ENCODE assay signal across 11 cellular contexts in the genomic region with DNA sequence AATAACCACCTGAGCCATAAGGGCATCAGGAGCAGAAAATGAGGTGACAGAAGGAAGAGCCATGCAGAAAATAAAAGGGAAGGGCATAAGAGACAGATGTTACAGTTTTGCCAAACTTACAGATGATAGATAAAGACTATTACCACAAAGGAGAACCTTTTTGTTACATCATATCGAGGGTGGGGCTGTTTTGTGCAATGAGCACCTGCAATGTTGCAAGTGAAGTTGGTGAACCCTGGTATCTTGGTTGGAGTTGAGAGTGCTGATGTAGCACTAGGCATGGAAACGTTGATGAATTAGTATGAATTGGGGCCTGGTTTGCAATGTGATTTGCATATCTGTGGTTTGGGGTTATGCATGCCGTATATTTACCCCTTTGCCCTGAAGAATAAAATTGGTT.
DNase-seq lines count a peak whose midpoint lies in the region; ATAC-seq lines count a peak whose summit lies in the region.
"Had no signal": no experiment of that assay in that cellular context is flagged by ENCODE, and none has a peak within 500 bp of the region (broad histone marks: within the 10 kb centered on the region; RNA-seq: fewer than 3 reads in every experiment).

No MANE protein-coding gene starts in this region.

- peaks cover 5% of the 10 kb centered on the region for H3K27me3 Mint-ChIP-seq in activated T-cell treated with anti-CD3 and anti-CD28 coated beads, Interleukin-2, amount 50 U/mL, for 72 hours (ENCODE audit: low read depth)
- peaks cover 0 to 4% of the 10 kb centered on the region in 2 donors for H3K27me3 Mint-ChIP-seq in stimulated activated naive B cell treated with anti-CD40 and anti-IgM and Interleukin-4, amounts not matched to agents 10 μg/mL and 1 μg/mL and 100 μg/mL, for 72 hours

- H3K9me3 Mint-ChIP-seq in activated T-cell treated with anti-CD3 and anti-CD28 coated beads, Interleukin-2, amount 50 U/mL, for 72 hours: no peaks in the 10 kb centered on the region
- no peaks in the 10 kb centered on the region for H3K9me3 Mint-ChIP-seq in stimulated activated naive B cell treated with anti-CD40 and anti-IgM and Interleukin-4, amounts not matched to agents 10 μg/mL and 1 μg/mL and 100 μg/mL, for 72 hours

- no peaks in the 10 kb centered on the region for H3K36me3 Mint-ChIP-seq in activated T-cell treated with anti-CD3 and anti-CD28 coated beads, Interleukin-2, amount 50 U/mL, for 72 hours (ENCODE audit: insufficient read depth in 2 of 2)
- H3K36me3 Mint-ChIP-seq in stimulated activated naive B cell treated with anti-CD40 and anti-IgM and Interleukin-4, amounts not matched to agents 10 μg/mL and 1 μg/mL and 100 μg/mL, for 72 hours: no peaks in the 10 kb centered on the region

- H3K4me1 Mint-ChIP-seq in activated T-cell treated with anti-CD3 and anti-CD28 coated beads, Interleukin-2, amount 50 U/mL, for 72 hours (ENCODE audit: low read depth): peaks cover 61% of the 10 kb centered on the region
- H3K4me1 Mint-ChIP-seq in stimulated activated naive B cell treated with anti-CD40 and anti-IgM and Interleukin-4, amounts not matched to agents 10 μg/mL and 1 μg/mL and 100 μg/mL, for 72 hours: peaks cover 18 to 38% of the 10 kb centered on the region in 2 donors

- DNase-seq in activated effector memory CD4-positive, alpha-beta T cell treated with anti-CD3 and anti-CD28 coated beads, Interleukin-2, amount 50 U/mL, for 16 hours: peak; percentile 65
- no peak for DNase-seq in activated effector memory CD4-positive, alpha-beta T cell treated with Interleukin-2 at 50 U/mL for 16 hours
- DNase-seq in NOMO-1 (lab: John Stamatoyannopoulos, UW; ENCODE audit: unreplicated experiment in 2 of 2) (peak; percentile 75 to 86), iPS-NIHi11 (ENCODE audit: low spot score) (no peak), AG20443 (ENCODE audit: low spot score) (no peak)
- peak in 1 of 2 donors; percentile 44 for DNase-seq in activated T-cell treated with anti-CD3 and anti-CD28 coated beads, Interleukin-2, amount 50 U/mL, for 72 hours
- DNase-seq in stimulated activated naive B cell treated with anti-CD40 and anti-IgM and Interleukin-4, amounts not matched to agents 10 μg/mL and 1 μg/mL and 100 μg/mL, for 72 hours: no peak
- DNase-seq: NCI-H446, SJCRH30, substantia nigra had no signal

- H3K27ac Mint-ChIP-seq in activated T-cell treated with anti-CD3 and anti-CD28 coated beads, Interleukin-2, amount 50 U/mL, for 72 hours: peak overlapping the region; percentile 62
- H3K27ac Mint-ChIP-seq in stimulated activated naive B cell treated with anti-CD40 and anti-IgM and Interleukin-4, amounts not matched to agents 10 μg/mL and 1 μg/mL and 100 μg/mL, for 72 hours: no peak overlapping the region

- H3K4me3 Mint-ChIP-seq in activated T-cell treated with anti-CD3 and anti-CD28 coated beads, Interleukin-2, amount 50 U/mL, for 72 hours: peak overlapping the region in 1 of 2 donors; percentile 30
- no peak overlapping the region for H3K4me3 Mint-ChIP-seq in stimulated activated naive B cell treated with anti-CD40 and anti-IgM and Interleukin-4, amounts not matched to agents 10 μg/mL and 1 μg/mL and 100 μg/mL, for 72 hours

- ATAC-seq in activated T-cell treated with anti-CD3 and anti-CD28 coated beads, Interleukin-2, amount 50 U/mL, for 72 hours (replicated peaks in 1 of 2): peak; percentile 73 to 77
- peak; percentile 62 to 66 for ATAC-seq in stimulated activated naive B cell treated with anti-CD40 and anti-IgM and Interleukin-4, amounts not matched to agents 10 μg/mL and 1 μg/mL and 100 μg/mL, for 72 hours (replicated peaks)
- no peak for ATAC-seq in GM21360 (IDR thresholded peaks at IDR 0.05; ENCODE audit: unreplicated experiment)

Comparison
In these comparisons a context has a peak if more than half of its experiments do, and no peak if none do; other contexts are left out.
1. DNase-seq: peak in activated effector memory CD4-positive, alpha-beta T cell treated with anti-CD3 and anti-CD28 coated beads, Interleukin-2, amount 50 U/mL, for 16 hours (single experiment) and NOMO-1 (2 of 2); none in activated effector memory CD4-positive, alpha-beta T cell treated with Interleukin-2 at 50 U/mL for 16 hours (single experiment), stimulated activated naive B cell treated with anti-CD40 and anti-IgM and Interleukin-4, amounts not matched to agents 10 μg/mL and 1 μg/mL and 100 μg/mL, for 72 hours (single experiment), iPS-NIHi11 (single experiment) and AG20443 (single experiment).